ENCODE assay signal across 16 cellular contexts in the genomic region with DNA sequence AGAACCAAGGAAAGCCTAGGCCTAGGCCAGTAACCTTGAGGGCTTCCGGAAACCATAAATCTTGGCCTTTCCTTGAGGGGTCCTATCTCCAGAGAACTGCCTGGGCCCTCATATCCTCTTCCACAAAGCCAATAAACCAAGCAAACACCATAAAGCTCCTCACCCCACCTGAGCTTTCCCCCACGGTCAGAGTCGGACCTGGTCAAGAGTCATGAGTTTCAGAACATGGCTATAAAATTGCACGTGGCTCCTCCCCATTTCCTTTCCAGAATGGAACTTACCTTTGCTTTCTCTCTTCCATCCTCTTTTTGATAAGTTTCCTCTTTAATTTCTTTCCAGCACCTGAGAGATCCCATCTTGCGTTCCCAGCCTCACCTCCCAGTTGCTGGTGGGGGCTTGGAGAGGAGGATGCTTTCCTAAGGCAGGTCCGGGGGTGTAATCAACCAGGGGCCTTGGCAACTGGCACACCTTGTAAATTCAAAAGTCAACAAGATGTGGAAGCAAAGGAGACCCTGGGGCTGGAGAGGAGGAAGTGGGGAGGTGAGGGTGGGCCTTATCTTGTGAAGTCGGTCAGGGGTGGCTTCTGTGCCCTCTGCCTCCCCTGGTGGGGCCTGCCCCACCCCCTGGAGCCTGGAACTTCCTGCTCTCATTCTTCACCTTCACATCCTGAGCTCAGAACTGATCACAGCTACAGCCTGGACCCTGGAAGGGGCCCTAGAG.
"Had no signal": no experiment of that assay in that cellular context is flagged by ENCODE, and none has a peak within 500 bp of the region (broad histone marks: within the 10 kb centered on the region; RNA-seq: fewer than 3 reads in every experiment).

No MANE protein-coding gene starts in this region.

- H3K9me3 Mint-ChIP-seq: activated CD4-positive, alpha-beta memory T cell treated with anti-CD3 and anti-CD28 coated beads, Interleukin-2, amount 10 ng/mL, durations not matched to agents 7 days and 5 days; activated naive CD4-positive, alpha-beta T cell treated with anti-CD3 and anti-CD28 coated beads, Interleukin-2, amount 50 U/mL, for 72 hours; activated T-cell treated with anti-CD3 and anti-CD28 coated beads, Interleukin-2, amount 50 U/mL, for 24 hours; natural killer cell treated with Interleukin-12 subunit alpha and Interleukin-12 subunit beta and Interleukin-15 and Interleukin-18, amount 100 ng/mL, for 72 hours; T-helper 1 cell treated with Interleukin-12 subunit alpha and Interleukin-12 subunit beta and Interleukin-4 antibody, amounts not matched to agents 30 μg/mL and 1 μg/mL, for 36 hours had no signal

- H3K4me1 Mint-ChIP-seq: activated CD4-positive, alpha-beta memory T cell treated with anti-CD3 and anti-CD28 coated beads, Interleukin-2, amount 10 ng/mL, durations not matched to agents 7 days and 5 days had no signal

- H3K4me1 ChIP-seq: left ventricle myocardium inferior, prostate gland had no signal

- DNase-seq: activated CD4-positive, alpha-beta memory T cell treated with anti-CD3 and anti-CD28 coated beads, Interleukin-2, amount 10 ng/mL, durations not matched to agents 7 days and 5 days; activated CD4-positive, alpha-beta T cell treated with anti-CD3 and anti-CD28 coated beads for 4 hours; activated T-cell treated with anti-CD3 and anti-CD28 coated beads, Interleukin-2, amount 50 U/mL, for 24 hours; central memory CD4-positive, alpha-beta T cell; cortex of kidney; effector CD4-positive, alpha-beta T cell; kidney; left ventricle myocardium inferior; right cardiac atrium; stimulated activated CD4-positive, alpha-beta T cell treated with anti-CD3 and anti-CD28 coated beads, Interleukin-1b, Interleukin-23, amount 100 ng/mL, for 48 hours had no signal

- ATAC-seq: activated naive CD4-positive, alpha-beta T cell treated with anti-CD3 and anti-CD28 coated beads, Interleukin-2, amount 50 U/mL, for 72 hours; natural killer cell treated with Interleukin-12 subunit alpha and Interleukin-12 subunit beta and Interleukin-15 and Interleukin-18, amount 100 ng/mL, for 72 hours; right cardiac atrium had no signal

- H3K9me3 ChIP-seq: esophagus muscularis mucosa, left ventricle myocardium inferior, prostate gland, tibial nerve had no signal

- H3K36me3 ChIP-seq: esophagus muscularis mucosa, left ventricle myocardium inferior, prostate gland, tibial nerve had no signal

- H3K4me3 Mint-ChIP-seq: activated CD4-positive, alpha-beta memory T cell treated with anti-CD3 and anti-CD28 coated beads, Interleukin-2, amount 10 ng/mL, durations not matched to agents 7 days and 5 days; activated T-cell treated with anti-CD3 and anti-CD28 coated beads, Interleukin-2, amount 50 U/mL, for 24 hours; natural killer cell treated with Interleukin-12 subunit alpha and Interleukin-12 subunit beta and Interleukin-15 and Interleukin-18, amount 100 ng/mL, for 72 hours; T-helper 1 cell treated with Interleukin-12 subunit alpha and Interleukin-12 subunit beta and Interleukin-4 antibody, amounts not matched to agents 30 μg/mL and 1 μg/mL, for 36 hours had no signal

- H3K27me3 ChIP-seq: tibial nerve had no signal

- H3K27me3 Mint-ChIP-seq: activated CD4-positive, alpha-beta memory T cell treated with anti-CD3 and anti-CD28 coated beads, Interleukin-2, amount 10 ng/mL, durations not matched to agents 7 days and 5 days had no signal

- H3K27ac ChIP-seq: esophagus muscularis mucosa, left ventricle myocardium inferior, prostate gland, tibial nerve had no signal

- H3K27ac Mint-ChIP-seq: activated CD4-positive, alpha-beta memory T cell treated with anti-CD3 and anti-CD28 coated beads, Interleukin-2, amount 10 ng/mL, durations not matched to agents 7 days and 5 days; activated naive CD4-positive, alpha-beta T cell treated with anti-CD3 and anti-CD28 coated beads, Interleukin-2, amount 50 U/mL, for 72 hours; activated T-cell treated with anti-CD3 and anti-CD28 coated beads, Interleukin-2, amount 50 U/mL, for 24 hours; natural killer cell treated with Interleukin-12 subunit alpha and Interleukin-12 subunit beta and Interleukin-15 and Interleukin-18, amount 100 ng/mL, for 72 hours; T-helper 1 cell treated with Interleukin-12 subunit alpha and Interleukin-12 subunit beta and Interleukin-4 antibody, amounts not matched to agents 30 μg/mL and 1 μg/mL, for 36 hours had no signal

- H3K4me3 ChIP-seq: esophagus muscularis mucosa, left ventricle myocardium inferior, prostate gland, tibial nerve had no signal
